Comparison of ENCODE assay signal across 7 cellular contexts in the genomic region with DNA sequence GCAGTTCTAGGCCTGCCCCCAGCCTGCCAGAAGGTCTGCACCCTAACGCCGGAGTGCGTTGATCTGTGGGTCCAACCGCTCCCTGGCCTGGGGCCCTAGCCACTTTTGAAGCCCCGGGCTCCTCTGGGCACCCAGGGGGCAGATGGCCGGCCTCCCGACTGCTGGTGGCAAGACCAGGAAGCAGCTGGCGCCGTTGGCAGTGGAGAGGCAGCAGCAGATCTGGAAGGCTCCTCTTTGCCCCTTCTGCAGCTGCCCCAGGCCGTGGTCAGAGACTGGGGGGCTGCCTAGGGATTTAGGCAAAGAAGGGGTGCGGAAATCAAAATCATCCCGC.
A peak's percentile ranks its signal among the peaks of the same experiment; 100 is the strongest.
DNase-seq lines count a peak whose midpoint lies in the region; ATAC-seq and TF ChIP-seq lines count a peak whose summit lies in the region.

No MANE protein-coding gene starts in this region.

- H3K36me3 Mint-ChIP-seq in stimulated activated naive B cell treated with anti-CD40 and anti-IgM and Interleukin-4, amounts not matched to agents 10 μg/mL and 1 μg/mL and 100 μg/mL, for 72 hours: peaks cover 24 to 29% of the 10 kb centered on the region in 2 donors

- no peak overlapping the region for H3K27ac Mint-ChIP-seq in stimulated activated naive B cell treated with anti-CD40 and anti-IgM and Interleukin-4, amounts not matched to agents 10 μg/mL and 1 μg/mL and 100 μg/mL, for 72 hours

- no peaks in the 10 kb centered on the region for H3K27me3 ChIP-seq in WERI-Rb-1 (ENCODE audit: insufficient read depth, low read depth, severe bottlenecking)
- peaks cover 2% of the 10 kb centered on the region; the same call in 1 of the 2 replicates for H3K27me3 ChIP-seq in iPS DF 6.9 (ENCODE audit: control insufficient read depth, insufficient read depth, low read length)

- no peak for TF ChIP-seq CTCF in WERI-Rb-1 (IDR thresholded peaks at IDR 0.05; ENCODE audit: low read depth, low read length)

- H3K4me1 Mint-ChIP-seq in stimulated activated naive B cell treated with anti-CD40 and anti-IgM and Interleukin-4, amounts not matched to agents 10 μg/mL and 1 μg/mL and 100 μg/mL, for 72 hours: peaks cover 23 to 36% of the 10 kb centered on the region in 2 donors

- H3K36me3 ChIP-seq in WERI-Rb-1 (peaks cover 32% of the 10 kb centered on the region), iPS DF 6.9 (ENCODE audit: control insufficient read depth, insufficient read depth, low read length) (peaks cover 7% of the 10 kb centered on the region)

- peaks cover 5% of the 10 kb centered on the region for H3K4me1 ChIP-seq in iPS DF 6.9 (ENCODE audit: control insufficient read depth, insufficient read depth, low read length)

- no CpG with 5 or more reads among the region's 12 CpGs for WGBS in iPS DF 6.9 (ENCODE audit: insufficient coverage, insufficient read length)

- peak; percentile 4 for ATAC-seq in GM21737 (IDR thresholded peaks at IDR 0.05; ENCODE audit: unreplicated experiment)
- no peak for ATAC-seq in stimulated activated naive B cell treated with anti-CD40 and anti-IgM and Interleukin-4, amounts not matched to agents 10 μg/mL and 1 μg/mL and 100 μg/mL, for 72 hours (replicated peaks)

- H3K27ac ChIP-seq in WERI-Rb-1 (peak overlapping the region; percentile 77; the same call in 1 of the 2 replicates), iPS DF 6.9 (ENCODE audit: low read length) (no peak overlapping the region)

- peak overlapping the region; percentile 91 for H3K4me3 Mint-ChIP-seq in stimulated activated naive B cell treated with anti-CD40 and anti-IgM and Interleukin-4, amounts not matched to agents 10 μg/mL and 1 μg/mL and 100 μg/mL, for 72 hours

- H3K4me3 ChIP-seq in WERI-Rb-1 (ENCODE audit: low read depth, low read length) (peak overlapping the region; percentile 74), iPS DF 6.9 (ENCODE audit: low read length) (peak overlapping the region; percentile 41; the same call in 1 of the 2 replicates)

- no peaks in the 10 kb centered on the region for H3K9me3 Mint-ChIP-seq in stimulated activated naive B cell treated with anti-CD40 and anti-IgM and Interleukin-4, amounts not matched to agents 10 μg/mL and 1 μg/mL and 100 μg/mL, for 72 hours

- DNase-seq in WERI-Rb-1 (no peak), iPS DF 6.9 (ENCODE audit: low read depth, low spot score) (no peak), COLO829 (ENCODE audit: low spot score) (no peak), cortex of kidney (lab: John Stamatoyannopoulos, UW) (no peak), NCI-H774 (lab: John Stamatoyannopoulos, UW) (no peak)
- DNase-seq in stimulated activated naive B cell treated with anti-CD40 and anti-IgM and Interleukin-4, amounts not matched to agents 10 μg/mL and 1 μg/mL and 100 μg/mL, for 72 hours: peak; percentile 11

- H3K27me3 Mint-ChIP-seq in stimulated activated naive B cell treated with anti-CD40 and anti-IgM and Interleukin-4, amounts not matched to agents 10 μg/mL and 1 μg/mL and 100 μg/mL, for 72 hours: peaks cover 3 to 6% of the 10 kb centered on the region in 2 donors

- no peaks in the 10 kb centered on the region for H3K9me3 ChIP-seq in WERI-Rb-1 (ENCODE audit: severe bottlenecking)
- H3K9me3 ChIP-seq in iPS DF 6.9 (ENCODE audit: control insufficient read depth, insufficient read depth, low read length): no peaks in the 10 kb centered on the region
